In the genomic region with DNA sequence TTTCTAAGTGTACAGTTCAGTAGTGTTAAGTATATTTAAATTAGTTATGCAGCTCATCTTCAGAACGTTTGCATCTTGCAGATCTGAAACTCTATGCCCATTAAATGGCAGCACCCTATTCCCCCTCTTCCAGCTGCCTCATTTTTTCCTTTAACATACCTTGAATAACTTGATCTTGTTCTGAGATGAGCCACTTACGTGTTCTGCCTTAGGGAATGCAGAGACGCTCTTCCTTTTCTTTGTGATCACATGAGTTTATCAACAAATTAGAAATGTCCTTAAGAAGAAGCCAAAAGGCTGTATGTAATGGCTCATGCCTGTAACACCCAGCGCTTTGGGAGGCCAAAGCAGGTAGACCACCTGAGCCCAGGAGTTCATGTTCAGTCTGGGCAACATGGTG, we compare ENCODE assay signal across 21 cellular contexts. TPM values are rescaled to one million over a fixed set of nuclear protein-coding genes. Genes with fewer than 3 reads are reported as not detected.
DNase-seq lines count a peak whose midpoint lies in the region; ATAC-seq and TF ChIP-seq lines count a peak whose summit lies in the region.
"Had no signal": no experiment of that assay in that cellular context is flagged by ENCODE, and none has a peak within 500 bp of the region (broad histone marks: within the 10 kb centered on the region; RNA-seq: fewer than 3 reads in every experiment).

No MANE protein-coding gene starts in this region.

- ATAC-seq in T-helper 17 cell (no peak), HG03159 (IDR thresholded peaks at IDR 0.05; ENCODE audit: unreplicated experiment) (no peak)
- ATAC-seq: A549; CD8-positive, alpha-beta T cell had no signal

- H3K36me3 Mint-ChIP-seq in T-helper 17 cell (ENCODE audit: low read depth) = peaks cover 5% of the 10 kb centered on the region
- H3K36me3 Mint-ChIP-seq in dendritic cell treated with granulocyte-macrophage colony-stimulating factor and Interleukin-4, amounts not matched to agents 40 ng/mL and 50 ng/mL, for 4 days (ENCODE audit: low read depth) = peaks cover 65% of the 10 kb centered on the region

- H4K91ac ChIP-seq in trophoblast cell (ENCODE audit: low read depth, low read length) = no peak overlapping the region

- H2AFZ ChIP-seq in trophoblast cell (ENCODE audit: insufficient read depth, low read length, poor library complexity) = no peak overlapping the region

- peaks cover 3% of the 10 kb centered on the region for H3K4me1 Mint-ChIP-seq in T-helper 17 cell
- H3K4me1 Mint-ChIP-seq in dendritic cell treated with granulocyte-macrophage colony-stimulating factor and Interleukin-4, amounts not matched to agents 40 ng/mL and 50 ng/mL, for 4 days (ENCODE audit: low read depth) = peaks cover 55% of the 10 kb centered on the region

- H3K27me3 Mint-ChIP-seq in T-helper 17 cell = no peaks in the 10 kb centered on the region
- no peaks in the 10 kb centered on the region for H3K27me3 Mint-ChIP-seq in dendritic cell treated with granulocyte-macrophage colony-stimulating factor and Interleukin-4, amounts not matched to agents 40 ng/mL and 50 ng/mL, for 4 days
- H3K27me3 Mint-ChIP-seq: B cell; CD4-positive, alpha-beta T cell had no signal

- intact Hi-C loops in dendritic cell treated with granulocyte-macrophage colony-stimulating factor and Interleukin-4, amounts not matched to agents 40 ng/mL and 50 ng/mL, for 4 days (cut with micrococcal nuclease) = no loop called here
- intact Hi-C loops in esophagus muscularis mucosa (cut with DNase I) = no loop called here

- no peak overlapping the region for H3K4ac ChIP-seq in trophoblast cell (ENCODE audit: low read depth, low read length)

- H2BK12ac ChIP-seq in trophoblast cell (ENCODE audit: low read length) = no peak overlapping the region

- no peak overlapping the region for H3K18ac ChIP-seq in trophoblast cell (ENCODE audit: low read length)

- peak overlapping the region; percentile 29 for H3K27ac Mint-ChIP-seq in T-helper 17 cell
- H3K27ac Mint-ChIP-seq in dendritic cell treated with granulocyte-macrophage colony-stimulating factor and Interleukin-4, amounts not matched to agents 40 ng/mL and 50 ng/mL, for 4 days = peak overlapping the region; percentile 71
- H3K27ac Mint-ChIP-seq: B cell; CD4-positive, alpha-beta T cell; CD8-positive, alpha-beta T cell had no signal

- DNase-seq in T-helper 17 cell = no peak
- DNase-seq in esophagus muscularis mucosa (ENCODE audit: extremely low spot score) = peak; percentile 42
- DNase-seq in trophoblast cell = peak; percentile 34 to 84
- DNase-seq in NCI-H2081 treated with DMSO at 0.1 percent for 48 hours (lab: John Stamatoyannopoulos, UW) = no peak
- DNase-seq in NCI-H187 treated with DMSO at 0.1 percent for 48 hours (lab: John Stamatoyannopoulos, UW) = no peak
- DNase-seq: AML-193; Caco-2; Calu3; CD4-positive, alpha-beta T cell; CD8-positive, alpha-beta T cell; DMS79 treated with DMSO at 0.1 percent for 48 hours; GF-D8 had no signal

- H4K12ac ChIP-seq in trophoblast cell (ENCODE audit: low read depth, low read length) = no peak overlapping the region

- no peak overlapping the region for H2BK5ac ChIP-seq in trophoblast cell (ENCODE audit: low read depth, low read length, poor library complexity)

- H3K9me3 ChIP-seq in T-helper 17 cell (ENCODE audit: control insufficient read depth, low read length, poor library complexity, severe bottlenecking) (no peaks in the 10 kb centered on the region), esophagus muscularis mucosa (no peaks in the 10 kb centered on the region), trophoblast cell (ENCODE audit: insufficient read depth, low read depth, low read length) (no peaks in the 10 kb centered on the region)
- H3K9me3 ChIP-seq: A549, Caco-2 had no signal

- no peak overlapping the region for H3K14ac ChIP-seq in trophoblast cell (ENCODE audit: low read length)

- peak overlapping the region; percentile 2 for H3K4me3 Mint-ChIP-seq in T-helper 17 cell
- H3K4me3 Mint-ChIP-seq in dendritic cell treated with granulocyte-macrophage colony-stimulating factor and Interleukin-4, amounts not matched to agents 40 ng/mL and 50 ng/mL, for 4 days = no peak overlapping the region
- H3K4me3 Mint-ChIP-seq: B cell; CD4-positive, alpha-beta T cell; CD8-positive, alpha-beta T cell had no signal

- H3K4me2 ChIP-seq in trophoblast cell (ENCODE audit: low read length) = no peak overlapping the region
- H3K4me2 ChIP-seq: A549; BLaER1 treated with 17β-estradiol and CSF1 and Interleukin-3, amounts not matched to agents 10 nM and 100 nM had no signal

- H3K9me3 Mint-ChIP-seq in dendritic cell treated with granulocyte-macrophage colony-stimulating factor and Interleukin-4, amounts not matched to agents 40 ng/mL and 50 ng/mL, for 4 days = no peaks in the 10 kb centered on the region
- H3K9me3 Mint-ChIP-seq: CD4-positive, alpha-beta T cell; CD8-positive, alpha-beta T cell had no signal

- H3K4me3 ChIP-seq in esophagus muscularis mucosa (no peak overlapping the region), trophoblast cell (ENCODE audit: low read depth, low read length) (no peak overlapping the region)
- H3K4me3 ChIP-seq: A549; BLaER1 treated with 17β-estradiol and CSF1 and Interleukin-3, amounts not matched to agents 10 nM and 100 nM had no signal

- H3K4me1 ChIP-seq in esophagus muscularis mucosa (peaks cover 2 to 8% (median 6%) of the 10 kb centered on the region in 4 donors), trophoblast cell (ENCODE audit: control insufficient read depth in 1 of 2, insufficient read depth in 2 of 2, low read length in 2 of 2) (no peaks in the 10 kb centered on the region)
- H3K4me1 ChIP-seq: A549 had no signal

- H3K27ac ChIP-seq in esophagus muscularis mucosa (replicated peaks in 1 of 4) = no peak overlapping the region
- no peak overlapping the region for H3K27ac ChIP-seq in trophoblast cell (ENCODE audit: low read depth, low read length)
- H3K27ac ChIP-seq: 22Rv1; A549; BLaER1 treated with 17β-estradiol and CSF1 and Interleukin-3, amounts not matched to agents 10 nM and 100 nM; C4-2B had no signal

- H3K79me2 ChIP-seq in trophoblast cell (ENCODE audit: control insufficient read depth, insufficient read depth, low read length, poor library complexity) = no peaks in the 10 kb centered on the region

- 93% methylated on average over 4 of the region's 4 CpGs for WGBS in esophagus muscularis mucosa
- WGBS in trophoblast cell (ENCODE audit: extremely low coverage, insufficient coverage, insufficient read length) = no CpG with 5 or more reads among the region's 4 CpGs

- no peak overlapping the region for H3K23ac ChIP-seq in trophoblast cell (ENCODE audit: low read length)

- H2BK120ac ChIP-seq in trophoblast cell (ENCODE audit: insufficient read depth, low read length, poor library complexity) = no peak overlapping the region

- no peak for TF ChIP-seq CTCF in esophagus muscularis mucosa (IDR thresholded peaks at IDR 0.05)

- no peak overlapping the region for H2AK5ac ChIP-seq in trophoblast cell (ENCODE audit: low read length)

- H4K8ac ChIP-seq in trophoblast cell (ENCODE audit: low read depth, low read length) = no peak overlapping the region

- TF ChIP-seq EP300 in esophagus muscularis mucosa (IDR thresholded peaks at IDR 0.05) = no peak

- H3K36me3 ChIP-seq in esophagus muscularis mucosa = peaks cover 0 to 39% (median 8%) of the 10 kb centered on the region in 4 donors
- peaks cover 0 to 5% of the 10 kb centered on the region in 2 experiments for H3K36me3 ChIP-seq in trophoblast cell (ENCODE audit: control insufficient read depth in 1 of 2, insufficient read depth in 2 of 2, low read length in 2 of 2)

- no peaks in the 10 kb centered on the region for H3K27me3 ChIP-seq in esophagus muscularis mucosa
- no peaks in the 10 kb centered on the region for H3K27me3 ChIP-seq in trophoblast cell (ENCODE audit: insufficient read depth, low read length)
- H3K27me3 ChIP-seq: BLaER1 treated with 17β-estradiol and CSF1 and Interleukin-3, amounts not matched to agents 10 nM and 100 nM had no signal

- no peak overlapping the region for H3K9ac ChIP-seq in trophoblast cell (ENCODE audit: low read length)
- H3K9ac ChIP-seq: BLaER1 treated with 17β-estradiol and CSF1 and Interleukin-3, amounts not matched to agents 10 nM and 100 nM had no signal

- no peaks in the 10 kb centered on the region for H3K79me1 ChIP-seq in trophoblast cell (ENCODE audit: low read length)

- TF ChIP-seq POLR2A in esophagus muscularis mucosa (IDR thresholded peaks at IDR 0.05; ENCODE audit: low read depth) = no peak

RNA-seq across cellular contexts. Expression of gene SLC46A2, which starts 57.6 kb away (rescaled TPM):
- under 1 TPM in 1 of 2 donors, not detected in 1; 0.47 TPM for total RNA-seq in T-helper 17 cell
- total RNA-seq in esophagus muscularis mucosa = under 1 TPM in 3 of 4 donors, not detected in 1; 0.17 to 0.42 (median 0.26) TPM
- polyA plus RNA-seq in trophoblast cell (2013) = not detected in 2 replicates
- total RNA-seq: A172; B cell; Caco-2; Calu3; CD4-positive, alpha-beta T cell; CD8-positive, alpha-beta T cell had no signal
- polyA plus RNA-seq: A549, BJ had no signal

Comparison
In these comparisons a context has a peak if more than half of its experiments do, and no peak if none do; other contexts are left out.
1. DNase-seq: peak in esophagus muscularis mucosa (single experiment) and trophoblast cell (2 of 2); none in T-helper 17 cell (0 of 3), NCI-H2081 treated with DMSO at 0.1 percent for 48 hours (single experiment) and NCI-H187 treated with DMSO at 0.1 percent for 48 hours (single experiment).